In genomic region chr2:237732790-237733349, GRCh38 we compare ENCODE assay signal across 10 cellular contexts.
DNase-seq lines count a peak whose midpoint lies in the region; ATAC-seq, FAIRE-seq and TF ChIP-seq lines count a peak whose summit lies in the region.
"Had no signal": no experiment of that assay in that cellular context is flagged by ENCODE, and none has a peak within 500 bp of the region (broad histone marks: within the 10 kb centered on the region; RNA-seq: fewer than 3 reads in every experiment).

No MANE protein-coding gene starts in this region.

- H3K36me3 Mint-ChIP-seq in stimulated activated naive B cell treated with anti-CD40 and anti-IgM and Interleukin-4, amounts not matched to agents 10 μg/mL and 1 μg/mL and 100 μg/mL, for 72 hours = peaks cover 37 to 62% of the 10 kb centered on the region in 2 donors

- DNase-seq in NCI-H146 (lab: John Stamatoyannopoulos, UW) = peak; percentile 23
- DNase-seq in NCI-H146 treated with DMSO at 0.1 percent for 48 hours (lab: John Stamatoyannopoulos, UW; ENCODE audit: unreplicated experiment) = no peak
- peak; percentile 21 for DNase-seq in adipocyte (ENCODE audit: low read depth)
- peak; percentile 67 to 93 (median 93) for DNase-seq in right lobe of liver
- no peak for DNase-seq in stimulated activated naive B cell treated with anti-CD40 and anti-IgM and Interleukin-4, amounts not matched to agents 10 μg/mL and 1 μg/mL and 100 μg/mL, for 72 hours
- no peak for DNase-seq in H54 (ENCODE audit: insufficient read length, low spot score)
- DNase-seq in hepatic stellate cell (ENCODE audit: low spot score) = no peak
- DNase-seq: cortex of kidney, T-helper 9 cell had no signal

- TF ChIP-seq CTCF in right lobe of liver (IDR thresholded peaks at IDR 0.05) = peak in 1 of 4 donors; percentile 16

- peak overlapping the region; percentile 75 to 94 (median 92) for H3K27ac ChIP-seq in right lobe of liver

- no peak for FAIRE-seq in H54 (lab: Jason Lieb, UNC)

- peak overlapping the region; percentile 77 for H3K27ac Mint-ChIP-seq in stimulated activated naive B cell treated with anti-CD40 and anti-IgM and Interleukin-4, amounts not matched to agents 10 μg/mL and 1 μg/mL and 100 μg/mL, for 72 hours

- TF ChIP-seq POLR2A in right lobe of liver (IDR thresholded peaks at IDR 0.05) (peak; percentile 82), H54 (IDR thresholded peaks at IDR 0.05; ENCODE audit: low read depth, low read length) (no peak)

- no peaks in the 10 kb centered on the region for H3K9me3 Mint-ChIP-seq in stimulated activated naive B cell treated with anti-CD40 and anti-IgM and Interleukin-4, amounts not matched to agents 10 μg/mL and 1 μg/mL and 100 μg/mL, for 72 hours

- peaks cover 37 to 64% of the 10 kb centered on the region in 2 donors for H3K4me1 Mint-ChIP-seq in stimulated activated naive B cell treated with anti-CD40 and anti-IgM and Interleukin-4, amounts not matched to agents 10 μg/mL and 1 μg/mL and 100 μg/mL, for 72 hours

- H3K4me1 ChIP-seq in adipocyte (ENCODE audit: control insufficient read depth, insufficient read depth, low read length) (peaks cover 28% of the 10 kb centered on the region), right lobe of liver (peaks cover 0 to 54% (median 18%) of the 10 kb centered on the region in 4 donors)

- no peaks in the 10 kb centered on the region for H3K27me3 ChIP-seq in adipocyte (replicated peaks; ENCODE audit: control insufficient read depth, insufficient read depth, low read length)
- H3K27me3 ChIP-seq in right lobe of liver = no peaks in the 10 kb centered on the region

- ATAC-seq in right lobe of liver = peak; percentile 69 to 91 (median 82)
- peak in 1 of 2 donors; percentile 22 for ATAC-seq in stimulated activated naive B cell treated with anti-CD40 and anti-IgM and Interleukin-4, amounts not matched to agents 10 μg/mL and 1 μg/mL and 100 μg/mL, for 72 hours (replicated peaks)
- ATAC-seq in GM19328 (IDR thresholded peaks at IDR 0.05; ENCODE audit: unreplicated experiment) = no peak

- no peaks in the 10 kb centered on the region for H3K27me3 Mint-ChIP-seq in stimulated activated naive B cell treated with anti-CD40 and anti-IgM and Interleukin-4, amounts not matched to agents 10 μg/mL and 1 μg/mL and 100 μg/mL, for 72 hours

- H3K9ac ChIP-seq in adipocyte (ENCODE audit: low read length) = no peak overlapping the region

- H3K4me3 Mint-ChIP-seq in stimulated activated naive B cell treated with anti-CD40 and anti-IgM and Interleukin-4, amounts not matched to agents 10 μg/mL and 1 μg/mL and 100 μg/mL, for 72 hours = peak overlapping the region in 1 of 2 donors; percentile 26

- 22% methylated on average over 7 of the region's 13 CpGs for WGBS in right lobe of liver (ENCODE audit: insufficient coverage, low coverage, low lambda C conversion rate, missing lambda C conversion rate)

- H3K36me3 ChIP-seq in adipocyte (ENCODE audit: control insufficient read depth, insufficient read depth, low read length, severe bottlenecking) = peaks cover 9% of the 10 kb centered on the region
- no peaks in the 10 kb centered on the region for H3K36me3 ChIP-seq in right lobe of liver

- H3K9me3 ChIP-seq in adipocyte (ENCODE audit: control insufficient read depth, low read length) (no peaks in the 10 kb centered on the region), right lobe of liver (no peaks in the 10 kb centered on the region)

- no peak overlapping the region for H3K4me3 ChIP-seq in adipocyte (ENCODE audit: low read length)
- peak overlapping the region in 2 of 3 donors; percentile 36 to 40 for H3K4me3 ChIP-seq in right lobe of liver

- intact Hi-C loops in right lobe of liver (cut with DNase I) = no loop called here

Comparison
In these comparisons a context has a peak if more than half of its experiments do, and no peak if none do; other contexts are left out.
1. DNase-seq: peak in NCI-H146 (single experiment), adipocyte (single experiment) and right lobe of liver (3 of 3); none in NCI-H146 treated with DMSO at 0.1 percent for 48 hours (single experiment), stimulated activated naive B cell treated with anti-CD40 and anti-IgM and Interleukin-4, amounts not matched to agents 10 μg/mL and 1 μg/mL and 100 μg/mL, for 72 hours (single experiment), H54 (single experiment) and hepatic stellate cell (single experiment).